10 cellular contexts compared by ENCODE assay signal in genomic region chr21:44618909-44619308, GRCh38. TPM values are rescaled to one million over a fixed set of nuclear protein-coding genes. Genes with fewer than 3 reads are reported as not detected.
DNase-seq lines count a peak whose midpoint lies in the region; ATAC-seq lines count a peak whose summit lies in the region.
"Had no signal": no experiment of that assay in that cellular context is flagged by ENCODE, and none has a peak within 500 bp of the region (broad histone marks: within the 10 kb centered on the region; RNA-seq: fewer than 3 reads in every experiment).

No MANE protein-coding gene starts in this region.

- peaks cover 43% of the 10 kb centered on the region for H3K9me3 Mint-ChIP-seq in activated T-helper 2 cell treated with anti-CD3 and anti-CD28 coated beads, Interferon-gamma antibody, Interleukin-2, Interleukin-4, amounts not matched to agents 10 μg/mL and 5 μg/mL and 100 μg/mL, durations not matched to agents 14 hours and 24 hours and 36 hours
- peaks cover 24 to 51% (median 41%) of the 10 kb centered on the region in 9 donors for H3K9me3 Mint-ChIP-seq in naive thymus-derived CD8-positive, alpha-beta T cell

- peaks cover 8% of the 10 kb centered on the region for H3K4me1 Mint-ChIP-seq in activated T-helper 2 cell treated with anti-CD3 and anti-CD28 coated beads, Interferon-gamma antibody, Interleukin-2, Interleukin-4, amounts not matched to agents 10 μg/mL and 5 μg/mL and 100 μg/mL, durations not matched to agents 14 hours and 24 hours and 36 hours (ENCODE audit: low read depth)
- H3K4me1 Mint-ChIP-seq in naive thymus-derived CD8-positive, alpha-beta T cell = peaks cover 34 to 59% (median 55%) of the 10 kb centered on the region in 4 donors

- peaks cover 22% of the 10 kb centered on the region for H3K36me3 Mint-ChIP-seq in activated T-helper 2 cell treated with anti-CD3 and anti-CD28 coated beads, Interferon-gamma antibody, Interleukin-2, Interleukin-4, amounts not matched to agents 10 μg/mL and 5 μg/mL and 100 μg/mL, durations not matched to agents 14 hours and 24 hours and 36 hours (ENCODE audit: low read depth)
- peaks cover 0 to 44% (median 33%) of the 10 kb centered on the region in 3 donors for H3K36me3 Mint-ChIP-seq in naive thymus-derived CD8-positive, alpha-beta T cell

- peaks cover under 1% of the 10 kb centered on the region for H3K27me3 Mint-ChIP-seq in activated T-helper 2 cell treated with anti-CD3 and anti-CD28 coated beads, Interferon-gamma antibody, Interleukin-2, Interleukin-4, amounts not matched to agents 10 μg/mL and 5 μg/mL and 100 μg/mL, durations not matched to agents 14 hours and 24 hours and 36 hours (ENCODE audit: low read depth)
- no peaks in the 10 kb centered on the region for H3K27me3 Mint-ChIP-seq in naive thymus-derived CD8-positive, alpha-beta T cell

- DNase-seq in activated T-helper 2 cell treated with anti-CD3 and anti-CD28 coated beads, Interferon-gamma antibody, Interleukin-2, Interleukin-4, amounts not matched to agents 10 μg/mL and 5 μg/mL and 100 μg/mL, durations not matched to agents 14 hours and 24 hours and 36 hours (ENCODE audit: low spot score) = peak; percentile 34
- DNase-seq in naive thymus-derived CD8-positive, alpha-beta T cell = peak in 9 of 10 donors; percentile 52 to 81 (median 65)
- DNase-seq in stimulated activated naive CD4-positive, alpha-beta T cell treated with Interleukin-2 at 50 U/mL for 16 hours (lab: John Stamatoyannopoulos, UW) = peak; percentile 55
- DNase-seq in LoVo (ENCODE audit: low spot score) (no peak), posterior vena cava (ENCODE audit: low spot score) (no peak)
- DNase-seq: NCI-H187 treated with DMSO at 0.1 percent for 48 hours, pancreas had no signal

- peak overlapping the region; percentile 70 for H3K27ac Mint-ChIP-seq in activated T-helper 2 cell treated with anti-CD3 and anti-CD28 coated beads, Interferon-gamma antibody, Interleukin-2, Interleukin-4, amounts not matched to agents 10 μg/mL and 5 μg/mL and 100 μg/mL, durations not matched to agents 14 hours and 24 hours and 36 hours
- peak overlapping the region; percentile 93 to 98 (median 94) for H3K27ac Mint-ChIP-seq in naive thymus-derived CD8-positive, alpha-beta T cell

- intact Hi-C loops in activated T-helper 2 cell treated with anti-CD3 and anti-CD28 coated beads, Interferon-gamma antibody, Interleukin-2, Interleukin-4, amounts not matched to agents 10 μg/mL and 5 μg/mL and 100 μg/mL, durations not matched to agents 14 hours and 24 hours and 36 hours (cut with micrococcal nuclease) = no loop called here
- intact Hi-C loops in posterior vena cava (cut with DNase I) = loop anchor here in 1 of 2 donors (10.0 kb wide), 1 partner anchor 296 kb away; no protein-coding TSS in a partner anchor

- peak; percentile 98 to 100 for ATAC-seq in activated CD4-positive, CD25-positive, alpha-beta regulatory T cell treated with anti-CD3 and anti-CD28 coated beads, Interleukin-2, amount 50 U/mL, for 24 hours
- peak; percentile 98 to 99 for ATAC-seq in naive thymus-derived CD8-positive, alpha-beta T cell
- ATAC-seq in HG03520 (IDR thresholded peaks at IDR 0.05; ENCODE audit: unreplicated experiment) = no peak

- POLR2A ChIA-PET in naive thymus-derived CD8-positive, alpha-beta T cell (lab: Charles Lee) = interaction anchor here (0.6 to 2.4 kb wide), 12 partner anchors 10 to 109 kb away, joined by 3 to 19 read pairs (median 4); partner anchors contain the start of gene KRTAP12-3

- peak overlapping the region; percentile 2 for H3K4me3 Mint-ChIP-seq in activated T-helper 2 cell treated with anti-CD3 and anti-CD28 coated beads, Interferon-gamma antibody, Interleukin-2, Interleukin-4, amounts not matched to agents 10 μg/mL and 5 μg/mL and 100 μg/mL, durations not matched to agents 14 hours and 24 hours and 36 hours (ENCODE audit: low read depth)
- H3K4me3 Mint-ChIP-seq in naive thymus-derived CD8-positive, alpha-beta T cell = peak overlapping the region; percentile 56 to 87 (median 72)

RNA-seq across cellular contexts. Expression of gene KRTAP10-8, which starts 7.0 kb away (rescaled TPM):
- total RNA-seq in activated T-helper 2 cell treated with anti-CD3 and anti-CD28 coated beads, Interferon-gamma antibody, Interleukin-2, Interleukin-4, amounts not matched to agents 10 μg/mL and 5 μg/mL and 100 μg/mL, durations not matched to agents 14 hours and 24 hours and 36 hours = not detected in 2 replicates
- total RNA-seq in naive thymus-derived CD8-positive, alpha-beta T cell = not detected
- not detected for polyA plus RNA-seq in naive thymus-derived CD8-positive, alpha-beta T cell
- total RNA-seq in posterior vena cava = not detected
- total RNA-seq: pancreas; T-helper 2 cell treated with Interferon-gamma antibody and Interleukin-4, amounts not matched to agents 100 ng/mL and 5 ng/mL, for 36 hours had no signal
- polyA plus RNA-seq: pancreas had no signal

RNA-seq across cellular contexts. Expression of gene KRTAP10-9, which starts 8.0 kb away (rescaled TPM):
- total RNA-seq in activated T-helper 2 cell treated with anti-CD3 and anti-CD28 coated beads, Interferon-gamma antibody, Interleukin-2, Interleukin-4, amounts not matched to agents 10 μg/mL and 5 μg/mL and 100 μg/mL, durations not matched to agents 14 hours and 24 hours and 36 hours = not detected in 2 replicates
- total RNA-seq in naive thymus-derived CD8-positive, alpha-beta T cell = not detected
- not detected for polyA plus RNA-seq in naive thymus-derived CD8-positive, alpha-beta T cell
- total RNA-seq in posterior vena cava = not detected
- total RNA-seq: pancreas; T-helper 2 cell treated with Interferon-gamma antibody and Interleukin-4, amounts not matched to agents 100 ng/mL and 5 ng/mL, for 36 hours had no signal
- polyA plus RNA-seq: pancreas had no signal

RNA-seq across cellular contexts. Expression of gene KRTAP10-10, which starts 18.2 kb away (rescaled TPM):
- total RNA-seq in activated T-helper 2 cell treated with anti-CD3 and anti-CD28 coated beads, Interferon-gamma antibody, Interleukin-2, Interleukin-4, amounts not matched to agents 10 μg/mL and 5 μg/mL and 100 μg/mL, durations not matched to agents 14 hours and 24 hours and 36 hours = not detected in 2 replicates
- not detected for total RNA-seq in naive thymus-derived CD8-positive, alpha-beta T cell
- polyA plus RNA-seq in naive thymus-derived CD8-positive, alpha-beta T cell = not detected
- total RNA-seq in posterior vena cava = not detected
- total RNA-seq: pancreas; T-helper 2 cell treated with Interferon-gamma antibody and Interleukin-4, amounts not matched to agents 100 ng/mL and 5 ng/mL, for 36 hours had no signal
- polyA plus RNA-seq: pancreas had no signal

RNA-seq across cellular contexts. Expression of gene KRTAP10-7, which starts 18.5 kb away (rescaled TPM):
- total RNA-seq in activated T-helper 2 cell treated with anti-CD3 and anti-CD28 coated beads, Interferon-gamma antibody, Interleukin-2, Interleukin-4, amounts not matched to agents 10 μg/mL and 5 μg/mL and 100 μg/mL, durations not matched to agents 14 hours and 24 hours and 36 hours = not detected in 2 replicates
- total RNA-seq in naive thymus-derived CD8-positive, alpha-beta T cell = not detected
- polyA plus RNA-seq in naive thymus-derived CD8-positive, alpha-beta T cell = not detected
- total RNA-seq in posterior vena cava = not detected
- total RNA-seq: pancreas; T-helper 2 cell treated with Interferon-gamma antibody and Interleukin-4, amounts not matched to agents 100 ng/mL and 5 ng/mL, for 36 hours had no signal
- polyA plus RNA-seq: pancreas had no signal

RNA-seq across cellular contexts. Expression of gene KRTAP10-6, which starts 26.6 kb away (rescaled TPM):
- not detected in 2 replicates for total RNA-seq in activated T-helper 2 cell treated with anti-CD3 and anti-CD28 coated beads, Interferon-gamma antibody, Interleukin-2, Interleukin-4, amounts not matched to agents 10 μg/mL and 5 μg/mL and 100 μg/mL, durations not matched to agents 14 hours and 24 hours and 36 hours
- total RNA-seq in naive thymus-derived CD8-positive, alpha-beta T cell = not detected
- polyA plus RNA-seq in naive thymus-derived CD8-positive, alpha-beta T cell = not detected
- total RNA-seq in posterior vena cava = not detected
- total RNA-seq: pancreas; T-helper 2 cell treated with Interferon-gamma antibody and Interleukin-4, amounts not matched to agents 100 ng/mL and 5 ng/mL, for 36 hours had no signal
- polyA plus RNA-seq: pancreas had no signal

Comparison
In these comparisons a context has a peak if more than half of its experiments do, and no peak if none do; other contexts are left out.
1. DNase-seq: peak in activated T-helper 2 cell treated with anti-CD3 and anti-CD28 coated beads, Interferon-gamma antibody, Interleukin-2, Interleukin-4, amounts not matched to agents 10 μg/mL and 5 μg/mL and 100 μg/mL, durations not matched to agents 14 hours and 24 hours and 36 hours (single experiment), naive thymus-derived CD8-positive, alpha-beta T cell (9 of 10) and stimulated activated naive CD4-positive, alpha-beta T cell treated with Interleukin-2 at 50 U/mL for 16 hours (single experiment); none in LoVo (single experiment) and posterior vena cava (single experiment).